27 cellular contexts compared by ENCODE assay signal in genomic region chr12:100801335-100801734, GRCh38. TPM values are rescaled to one million over a fixed set of nuclear protein-coding genes. Genes with fewer than 3 reads are reported as not detected.
DNase-seq lines count a peak whose midpoint lies in the region; ATAC-seq, FAIRE-seq and TF ChIP-seq lines count a peak whose summit lies in the region.
"Had no signal": no experiment of that assay in that cellular context is flagged by ENCODE, and none has a peak within 500 bp of the region (broad histone marks: within the 10 kb centered on the region; RNA-seq: fewer than 3 reads in every experiment).

No MANE protein-coding gene starts in this region.

- H3K9ac ChIP-seq in astrocyte (ENCODE audit: low read length): peak overlapping the region; percentile 19

- peak overlapping the region; percentile 22 for H3K4me2 ChIP-seq in astrocyte (ENCODE audit: low read length)

- no peak for FAIRE-seq in astrocyte (lab: Jason Lieb, UNC)
- FAIRE-seq: GM19239, H54 had no signal

- H3K4me3 Mint-ChIP-seq in astrocyte (ENCODE audit: unreplicated experiment): no peak overlapping the region
- no peak overlapping the region for H3K4me3 Mint-ChIP-seq in natural killer cell treated with Interleukin-12 subunit alpha and Interleukin-12 subunit beta and Interleukin-15 and Interleukin-18, amount 100 ng/mL, for 72 hours
- H3K4me3 Mint-ChIP-seq: B cell; CD8-positive, alpha-beta T cell had no signal

- H4K20me1 ChIP-seq in astrocyte (ENCODE audit: insufficient read depth, low read length): no peaks in the 10 kb centered on the region

- peaks cover 7% of the 10 kb centered on the region for H3K36me3 Mint-ChIP-seq in astrocyte (ENCODE audit: low read depth, unreplicated experiment)
- H3K36me3 Mint-ChIP-seq in natural killer cell treated with Interleukin-12 subunit alpha and Interleukin-12 subunit beta and Interleukin-15 and Interleukin-18, amount 100 ng/mL, for 72 hours: no peaks in the 10 kb centered on the region
- H3K36me3 Mint-ChIP-seq: CD8-positive, alpha-beta T cell had no signal

- H3K4me3 ChIP-seq in astrocyte (ENCODE audit: insufficient read depth, low read depth, low read length): no peak overlapping the region
- H3K4me3 ChIP-seq: SJCRH30 had no signal

- H3K27me3 Mint-ChIP-seq in astrocyte (ENCODE audit: low read depth, unreplicated experiment): no peaks in the 10 kb centered on the region
- peaks cover 0 to under 1% of the 10 kb centered on the region in 2 donors for H3K27me3 Mint-ChIP-seq in natural killer cell treated with Interleukin-12 subunit alpha and Interleukin-12 subunit beta and Interleukin-15 and Interleukin-18, amount 100 ng/mL, for 72 hours

- DNase-seq in NCI-H1105 treated with DMSO at 0.1 percent for 48 hours (lab: John Stamatoyannopoulos, UW) (peak; percentile 33), NCI-H1105 (lab: John Stamatoyannopoulos, UW) (no peak), astrocyte (ENCODE audit: low read depth) (peak; percentile 25), globus pallidus (ENCODE audit: low spot score) (peak; percentile 47), superior temporal gyrus (ENCODE audit: extremely low spot score) (peak; percentile 44), cardiac septum (ENCODE audit: low spot score) (no peak)
- DNase-seq in natural killer cell treated with Interleukin-12 subunit alpha and Interleukin-12 subunit beta and Interleukin-15 and Interleukin-18, amount 100 ng/mL, for 72 hours (ENCODE audit: low spot score): no peak
- DNase-seq in activated CD8-positive, alpha-beta memory T cell treated with anti-CD3 and anti-CD28 coated beads for 24 hours: no peak
- DNase-seq: Caco-2; CD8-positive, alpha-beta T cell; NCI-H1092; NCI-H1436 treated with DMSO at 0.1 percent for 48 hours; NCI-H187 treated with DMSO at 0.1 percent for 48 hours; NCI-H2171 treated with DMSO at 0.1 percent for 48 hours; NCI-H345; NCI-H510A treated with DMSO at 0.1 percent for 48 hours; NCI-H748 treated with DMSO at 0.1 percent for 48 hours; NK-92 treated with Interleukin-12 subunit alpha and Interleukin-12 subunit beta, amount 100 ng/mL, for 24 hours; PC-3; SJCRH30 had no signal

- H3K4me1 ChIP-seq in astrocyte (ENCODE audit: insufficient read depth, low read length): peaks cover 28% of the 10 kb centered on the region
- H3K4me1 ChIP-seq: Caco-2, SJCRH30 had no signal

- H3K9me3 Mint-ChIP-seq in astrocyte (ENCODE audit: unreplicated experiment): peaks cover 7% of the 10 kb centered on the region
- peaks cover 16% of the 10 kb centered on the region for H3K9me3 Mint-ChIP-seq in natural killer cell treated with Interleukin-12 subunit alpha and Interleukin-12 subunit beta and Interleukin-15 and Interleukin-18, amount 100 ng/mL, for 72 hours

- no peaks in the 10 kb centered on the region for H3K27me3 ChIP-seq in astrocyte (ENCODE audit: insufficient read depth, low read length)
- H3K27me3 ChIP-seq: SJCRH30 had no signal

- no peak for ATAC-seq in natural killer cell treated with Interleukin-12 subunit alpha and Interleukin-12 subunit beta and Interleukin-15 and Interleukin-18, amount 100 ng/mL, for 72 hours
- ATAC-seq: CD8-positive, alpha-beta T cell; PC-3; Right ventricle myocardium inferior had no signal

- H3K36me3 ChIP-seq in astrocyte (ENCODE audit: insufficient read depth, low read length): no peaks in the 10 kb centered on the region
- H3K36me3 ChIP-seq: SJCRH30 had no signal

- peaks cover 5% of the 10 kb centered on the region for H3K79me2 ChIP-seq in astrocyte (ENCODE audit: insufficient read depth, low read length)

- H3K4me1 Mint-ChIP-seq in astrocyte (ENCODE audit: low read depth, unreplicated experiment): peaks cover 46% of the 10 kb centered on the region
- H3K4me1 Mint-ChIP-seq in natural killer cell treated with Interleukin-12 subunit alpha and Interleukin-12 subunit beta and Interleukin-15 and Interleukin-18, amount 100 ng/mL, for 72 hours (ENCODE audit: low read depth in 2 of 2): no peaks in the 10 kb centered on the region
- H3K4me1 Mint-ChIP-seq: B cell had no signal

- intact Hi-C loops in cardiac septum (cut with DNase I): no loop called here

- H2AFZ ChIP-seq in astrocyte (ENCODE audit: low read depth, low read length): no peak overlapping the region

- peak overlapping the region; percentile 97 for H3K27ac Mint-ChIP-seq in astrocyte (ENCODE audit: unreplicated experiment)
- H3K27ac Mint-ChIP-seq in natural killer cell treated with Interleukin-12 subunit alpha and Interleukin-12 subunit beta and Interleukin-15 and Interleukin-18, amount 100 ng/mL, for 72 hours: no peak overlapping the region
- H3K27ac Mint-ChIP-seq: B cell; CD8-positive, alpha-beta T cell had no signal

- no peaks in the 10 kb centered on the region for H3K9me3 ChIP-seq in astrocyte (ENCODE audit: insufficient read depth, low read depth, low read length)
- H3K9me3 ChIP-seq: Caco-2, SJCRH30 had no signal

- peak overlapping the region; percentile 98 for H3K27ac ChIP-seq in astrocyte (ENCODE audit: low read depth, low read length)
- H3K27ac ChIP-seq: 22Rv1, C4-2B, HL-60, SJCRH30 had no signal

- no peak for TF ChIP-seq CTCF in astrocyte (IDR thresholded peaks at IDR 0.05; ENCODE audit: insufficient read depth, low read depth, low read length)

RNA-seq across cellular contexts. Expression of gene ANO4, which starts 6.8 kb away (rescaled TPM):
- total RNA-seq in astrocyte: 41.3 and 42.8 TPM in 2 replicates
- not detected for total RNA-seq in natural killer cell treated with Interleukin-12 subunit alpha and Interleukin-12 subunit beta and Interleukin-15 and Interleukin-18, amount 100 ng/mL, for 72 hours
- total RNA-seq in cardiac septum: 0.30 TPM
- total RNA-seq: B cell; CD8-positive, alpha-beta T cell; PC-3 had no signal

Comparison
In these comparisons a context has a peak if more than half of its experiments do, and no peak if none do; other contexts are left out.
1. DNase-seq: peak in NCI-H1105 treated with DMSO at 0.1 percent for 48 hours (single experiment), astrocyte (single experiment), globus pallidus (single experiment) and superior temporal gyrus (single experiment); none in NCI-H1105 (single experiment), natural killer cell treated with Interleukin-12 subunit alpha and Interleukin-12 subunit beta and Interleukin-15 and Interleukin-18, amount 100 ng/mL, for 72 hours (single experiment), activated CD8-positive, alpha-beta memory T cell treated with anti-CD3 and anti-CD28 coated beads for 24 hours (single experiment) and cardiac septum (single experiment).
2. RNA of gene ANO4, which starts 6.8 kb away (total RNA-seq): 41.3 to 42.8 TPM in astrocyte; 0.30 TPM in cardiac septum (single experiment) and not detected in natural killer cell treated with Interleukin-12 subunit alpha and Interleukin-12 subunit beta and Interleukin-15 and Interleukin-18, amount 100 ng/mL, for 72 hours; every median in the first group is over 10 times any median in the second.